In the genomic region with DNA sequence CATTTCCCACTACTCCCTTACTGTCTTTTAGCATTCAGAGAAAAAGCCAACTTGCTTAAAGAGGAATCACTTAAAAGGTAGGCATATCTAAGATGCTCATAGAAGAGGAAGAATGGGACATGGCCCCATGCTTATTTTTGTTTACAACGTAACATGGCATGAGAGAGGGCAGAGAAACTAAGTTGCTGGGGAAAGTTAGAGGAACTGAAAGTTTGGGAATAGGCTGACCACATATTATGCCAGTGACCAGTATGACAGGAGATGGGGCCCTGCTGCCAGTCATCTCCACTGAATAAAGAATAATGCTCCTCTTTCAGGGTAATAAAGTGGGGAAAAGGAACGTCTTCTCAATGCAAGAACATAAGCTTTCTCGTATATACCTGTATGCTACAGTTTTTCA, we compare ENCODE assay signal across 1 cellular context.
TF ChIP-seq lines count a peak whose summit lies in the region.

No MANE protein-coding gene starts in this region.

TF ChIP-seq in A549, 52 proteins besides CTCF, POLR2A, EP300 and RAD21:
- TF ChIP-seq EHF (CRISPR knock-in tag; IDR thresholded peaks at IDR 0.05): no peak
- no peak for TF ChIP-seq HDAC2 (IDR thresholded peaks at IDR 0.05)
- no peak for TF ChIP-seq REST (IDR thresholded peaks at IDR 0.05)
- TF ChIP-seq SMC3 (IDR thresholded peaks at IDR 0.05): no peak
- TF ChIP-seq NR3C1 (IDR thresholded peaks at IDR 0.05): no peak
- TF ChIP-seq, protein P1, sequence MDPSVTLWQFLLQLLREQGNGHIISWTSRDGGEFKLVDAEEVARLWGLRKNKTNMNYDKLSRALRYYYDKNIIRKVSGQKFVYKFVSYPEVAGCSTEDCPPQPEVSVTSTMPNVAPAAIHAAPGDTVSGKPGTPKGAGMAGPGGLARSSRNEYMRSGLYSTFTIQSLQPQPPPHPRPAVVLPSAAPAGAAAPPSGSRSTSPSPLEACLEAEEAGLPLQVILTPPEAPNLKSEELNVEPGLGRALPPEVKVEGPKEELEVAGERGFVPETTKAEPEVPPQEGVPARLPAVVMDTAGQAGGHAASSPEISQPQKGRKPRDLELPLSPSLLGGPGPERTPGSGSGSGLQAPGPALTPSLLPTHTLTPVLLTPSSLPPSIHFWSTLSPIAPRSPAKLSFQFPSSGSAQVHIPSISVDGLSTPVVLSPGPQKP (IDR thresholded peaks at IDR 0.05; ENCODE audit: low read depth, low read length): no peak
- no peak for TF ChIP-seq FOSB (CRISPR knock-in tag; IDR thresholded peaks at IDR 0.05)
- TF ChIP-seq RCOR1 (IDR thresholded peaks at IDR 0.05; ENCODE audit: low read depth, low read length): no peak
- TF ChIP-seq CEBPB (IDR thresholded peaks at IDR 0.05): no peak
- TF ChIP-seq CHD2 (IDR thresholded peaks at IDR 0.05; ENCODE audit: low read length, partially characterized antibody): no peak
TF ChIP-seq in A549: peak in this region for 0.
